In genomic region chr1:96376846-96377245, GRCh38 we compare ENCODE assay signal across 31 cellular contexts.
"Had no signal": no experiment of that assay in that cellular context is flagged by ENCODE, and none has a peak within 500 bp of the region (broad histone marks: within the 10 kb centered on the region; RNA-seq: fewer than 3 reads in every experiment).

No MANE protein-coding gene starts in this region.

- H3K36me3 ChIP-seq: brain microvascular endothelial cell, esophagus muscularis mucosa, gastrocnemius medialis, heart left ventricle, WERI-Rb-1 had no signal

- H3K4me3 ChIP-seq: esophagus muscularis mucosa, gastrocnemius medialis, heart left ventricle had no signal

- ATAC-seq: activated CD4-positive, CD25-positive, alpha-beta regulatory T cell treated with anti-CD3 and anti-CD28 coated beads, Interleukin-2, amount 50 U/mL, for 24 hours; activated CD8-positive, alpha-beta T cell treated with anti-CD3 and anti-CD28 coated beads for 36 hours; activated T-cell treated with anti-CD3 and anti-CD28 coated beads, Interleukin-2, amount 50 U/mL, for 4 hours; activated T-helper 17 cell treated with anti-CD3 and anti-CD28 coated beads, Interleukin-2, amount 50 U/mL, for 72 hours; effector memory CD8-positive, alpha-beta T cell; foreskin keratinocyte; gastrocnemius medialis; heart left ventricle had no signal

- H3K27me3 ChIP-seq: brain microvascular endothelial cell, esophagus muscularis mucosa, foreskin keratinocyte, gastrocnemius medialis, heart left ventricle had no signal

- H3K9me3 ChIP-seq: esophagus muscularis mucosa, gastrocnemius medialis, heart left ventricle had no signal

- H3K4me1 ChIP-seq: esophagus muscularis mucosa, gastrocnemius medialis, heart left ventricle had no signal

- FAIRE-seq: astrocyte, colon had no signal

- DNase-seq: activated B cell treated with CpG ODN at 0.5 μM for 24 hours; activated CD4-positive, alpha-beta T cell treated with anti-CD3 and anti-CD28 coated beads for 48 hours; activated CD4-positive, alpha-beta T cell treated with anti-CD3 and anti-CD28 coated beads, Interleukin-2, amount 50 U/mL, for 1 hour; activated CD4-positive, alpha-beta T cell treated with anti-CD3 and anti-CD28 coated beads, Interleukin-2, amount 50 U/mL, for 48 hours; activated CD8-positive, alpha-beta memory T cell treated with anti-CD3 and anti-CD28 coated beads for 24 hours; activated CD8-positive, alpha-beta T cell treated with anti-CD3 and anti-CD28 coated beads for 36 hours; activated effector memory CD4-positive, alpha-beta T cell treated with Interleukin-2 at 50 U/mL for 16 hours; activated gamma-delta T cell treated with Interleukin-2 at 50 U/mL for 16 hours; activated naive CD4-positive, alpha-beta T cell treated with anti-CD3 and anti-CD28 coated beads, Interleukin-2, amount 50 U/mL, for 16 hours; activated naive CD4-positive, alpha-beta T cell treated with Interleukin-2 at 50 U/mL for 16 hours; activated T-cell treated with anti-CD3 and anti-CD28 coated beads, Interleukin-2, amount 50 U/mL, for 4 hours; amniotic stem cell; anterior cingulate cortex; brain microvascular endothelial cell; caudate nucleus; cortex of kidney; dermis blood vessel endothelial cell; effector CD4-positive, alpha-beta T cell; effector memory CD8-positive, alpha-beta T cell; erythroblast; foreskin keratinocyte; gastrocnemius medialis; glutamatergic neuron; heart left ventricle; T1000; WERI-Rb-1 had no signal

- H3K27ac ChIP-seq: brain microvascular endothelial cell, esophagus muscularis mucosa, foreskin keratinocyte, gastrocnemius medialis, heart left ventricle, WERI-Rb-1 had no signal
